In genomic region chr3:20511863-20512262, GRCh38 we compare ENCODE assay signal across 8 cellular contexts.
A peak's percentile ranks its signal among the peaks of the same experiment; 100 is the strongest.
DNase-seq lines count a peak whose midpoint lies in the region; ATAC-seq and TF ChIP-seq lines count a peak whose summit lies in the region.

No MANE protein-coding gene starts in this region.

- no peaks in the 10 kb centered on the region for H3K4me1 Mint-ChIP-seq in neural crest cell

- no peaks in the 10 kb centered on the region for H3K4me1 ChIP-seq in OCI-LY1 (ENCODE audit: insufficient read depth, low read length, severe bottlenecking)

- H3K4me3 Mint-ChIP-seq in neural crest cell: no peak overlapping the region

- TF ChIP-seq POLR2A in erythroblast (IDR thresholded peaks at IDR 0.05; ENCODE audit: low read length): no peak

- H3K27ac ChIP-seq in OCI-LY1 (ENCODE audit: low read depth, low read length, poor library complexity, severe bottlenecking): no peak overlapping the region

- H4K20me1 ChIP-seq in OCI-LY1 (ENCODE audit: insufficient read depth, low read length): no peaks in the 10 kb centered on the region

- H3K9me2 ChIP-seq in OCI-LY1 (ENCODE audit: low read depth, low read length): no peaks in the 10 kb centered on the region

- H3K4me3 ChIP-seq in GM06990 (replicated peaks; ENCODE audit: low read depth, low read length) (no peak overlapping the region), OCI-LY1 (ENCODE audit: low read depth, low read length, poor library complexity, severe bottlenecking) (no peak overlapping the region)

- no peaks in the 10 kb centered on the region for H3K9me3 Mint-ChIP-seq in neural crest cell

- H3K9ac ChIP-seq in OCI-LY1 (ENCODE audit: low read length): no peak overlapping the region

- no peak overlapping the region for H2AFZ ChIP-seq in OCI-LY1 (ENCODE audit: low read length)

- H3K27ac Mint-ChIP-seq in neural crest cell (ENCODE audit: unreplicated experiment): no peak overlapping the region

- no peaks in the 10 kb centered on the region for H3F3A ChIP-seq in OCI-LY1 (ENCODE audit: insufficient read depth, low read length)

- DNase-seq in GM06990 (ENCODE audit: extremely low read depth, insufficient read length) (no peak), erythroblast (lab: John Stamatoyannopoulos, UW) (peak; percentile 11 to 20), neural crest cell (ENCODE audit: low read depth, low spot score) (no peak)
- DNase-seq in activated CD4-positive, alpha-beta T cell treated with anti-CD3 and anti-CD28 coated beads, Interleukin-2, amount 50 U/mL, for 4 hours: no peak
- DNase-seq in stimulated activated CD4-positive, alpha-beta T cell treated with anti-CD3 and anti-CD28 coated beads, Interleukin-15, amount 100 ng/mL, for 24 hours: no peak

- TF ChIP-seq CTCF in GM06990 (IDR thresholded peaks at IDR 0.05; ENCODE audit: insufficient read depth, low read length, poor library complexity, severe bottlenecking) (peak; percentile 76), OCI-LY1 (IDR thresholded peaks at IDR 0.05; ENCODE audit: low read length) (peak; percentile 89), neural crest cell (conservative IDR thresholded peaks at IDR 0.05) (peak; percentile 77)

- H3K36me3 ChIP-seq in GM06990 (ENCODE audit: control insufficient read depth, insufficient read depth, low read length): no peaks in the 10 kb centered on the region
- no peaks in the 10 kb centered on the region for H3K36me3 ChIP-seq in OCI-LY1 (ENCODE audit: insufficient read depth, low read length)

- H3K79me2 ChIP-seq in OCI-LY1 (ENCODE audit: insufficient read depth, low read length): no peaks in the 10 kb centered on the region

- ATAC-seq in GM21526 (IDR thresholded peaks at IDR 0.05; ENCODE audit: low FRiP score, unreplicated experiment): peak; percentile 94
- peak; percentile 84 for ATAC-seq in HG03575 (IDR thresholded peaks at IDR 0.05; ENCODE audit: extremely low read depth, insufficient number of reproducible peaks, low FRiP score, unreplicated experiment)

- no peaks in the 10 kb centered on the region for H3K27me3 ChIP-seq in GM06990 (replicated peaks; ENCODE audit: control insufficient read depth, insufficient read depth, low read length)
- no peaks in the 10 kb centered on the region for H3K27me3 ChIP-seq in OCI-LY1 (ENCODE audit: insufficient read depth, low read length)

- H3K27me3 Mint-ChIP-seq in neural crest cell (ENCODE audit: low read depth): no peaks in the 10 kb centered on the region

- no peaks in the 10 kb centered on the region for H3K9me3 ChIP-seq in OCI-LY1 (ENCODE audit: low read length)

- H3K4me2 ChIP-seq in OCI-LY1 (ENCODE audit: low read length): no peak overlapping the region

- H3K36me3 Mint-ChIP-seq in neural crest cell (ENCODE audit: low read depth): no peaks in the 10 kb centered on the region

Comparison
In these comparisons a context has a peak if more than half of its experiments do, and no peak if none do; other contexts are left out.
1. DNase-seq: peak in erythroblast (2 of 2); none in GM06990 (single experiment), neural crest cell (single experiment), activated CD4-positive, alpha-beta T cell treated with anti-CD3 and anti-CD28 coated beads, Interleukin-2, amount 50 U/mL, for 4 hours (0 of 2) and stimulated activated CD4-positive, alpha-beta T cell treated with anti-CD3 and anti-CD28 coated beads, Interleukin-15, amount 100 ng/mL, for 24 hours (single experiment).
2. Peak in every context shown above with its lines, with median percentiles within 50 percentile points of each other: CTCF ChIP-seq.